ENCODE assay signal across 16 cellular contexts in genomic region chr19:10895920-10896319, GRCh38. TPM values are rescaled to one million over a fixed set of nuclear protein-coding genes. Genes with fewer than 3 reads are reported as not detected.
DNase-seq lines count a peak whose midpoint lies in the region; TF ChIP-seq lines count a peak whose summit lies in the region.
"Had no signal": no experiment of that assay in that cellular context is flagged by ENCODE, and none has a peak within 500 bp of the region (broad histone marks: within the 10 kb centered on the region; RNA-seq: fewer than 3 reads in every experiment).

No MANE protein-coding gene starts in this region.

- in situ Hi-C loops in KBM-7 (cut with MboI; ENCODE audit: low pct_unique_long_range_greater_than_20kb, low sequenced_read_pairs) = no loop called here

- peaks cover 13% of the 10 kb centered on the region for H3K4me1 Mint-ChIP-seq in activated CD4-positive, alpha-beta T cell treated with anti-CD3 and anti-CD28 coated beads, Interleukin-2, amount 10 ng/mL, durations not matched to agents 24 days and 14 days

- H3K9me3 ChIP-seq in skeletal muscle tissue (ENCODE audit: control insufficient read depth in 3 of 3, low read length in 3 of 3) = no peaks in the 10 kb centered on the region
- H3K9me3 ChIP-seq: esophagus squamous epithelium, tibial artery had no signal

- no peak for DNase-seq in activated CD4-positive, alpha-beta T cell treated with anti-CD3 and anti-CD28 coated beads, Interleukin-2, amount 10 ng/mL, durations not matched to agents 24 days and 14 days
- no peak for DNase-seq in activated CD4-positive, alpha-beta T cell treated with anti-CD3 and anti-CD28 coated beads for 48 hours
- DNase-seq in fibroblast of mammary gland (ENCODE audit: low read depth) (no peak), KBM-7 (no peak), midbrain (lab: John Stamatoyannopoulos, UW) (no peak)
- DNase-seq: activated B cell treated with CpG ODN at 0.5 μM for 24 hours; activated CD8-positive, alpha-beta memory T cell treated with anti-CD3 and anti-CD28 coated beads, Interleukin-2, amount 50 U/mL, for 48 hours; activated naive CD8-positive, alpha-beta T cell treated with anti-CD3 and anti-CD28 coated beads for 36 hours; COR-L47; esophagus squamous epithelium; MM.1S; OCI-M1; tibial artery had no signal

- H3K36me3 Mint-ChIP-seq in activated CD4-positive, alpha-beta T cell treated with anti-CD3 and anti-CD28 coated beads, Interleukin-2, amount 10 ng/mL, durations not matched to agents 24 days and 14 days (ENCODE audit: low read depth) = no peaks in the 10 kb centered on the region

- H3K9me3 Mint-ChIP-seq in activated CD4-positive, alpha-beta T cell treated with anti-CD3 and anti-CD28 coated beads, Interleukin-2, amount 10 ng/mL, durations not matched to agents 24 days and 14 days = no peaks in the 10 kb centered on the region
- H3K9me3 Mint-ChIP-seq: activated B cell treated with CpG ODN at 0.5 μM for 24 hours; activated naive CD8-positive, alpha-beta T cell treated with anti-CD3 and anti-CD28 coated beads for 36 hours; memory B cell had no signal

- peaks cover 77 to 92% (median 88%) of the 10 kb centered on the region in 3 donors for H3K4me1 ChIP-seq in skeletal muscle tissue (ENCODE audit: control insufficient read depth in 3 of 3, insufficient read depth in 3 of 3, low read length in 3 of 3)

- H3K9ac ChIP-seq in skeletal muscle tissue (ENCODE audit: low read depth in 1 of 3, low read length in 3 of 3) = peak overlapping the region; percentile 63 to 79 (median 74)
- H3K9ac ChIP-seq: parathyroid adenoma had no signal

- H3K36me3 ChIP-seq in skeletal muscle tissue (ENCODE audit: control insufficient read depth in 3 of 3, insufficient read depth in 3 of 3, low read length in 3 of 3) = no peaks in the 10 kb centered on the region
- H3K36me3 ChIP-seq: esophagus squamous epithelium, tibial artery had no signal

- peak overlapping the region; percentile 91 for H3K27ac ChIP-seq in skeletal muscle tissue (ENCODE audit: low read depth, low read length)
- H3K27ac ChIP-seq: esophagus squamous epithelium, parathyroid adenoma, tibial artery had no signal

- H3K27me3 Mint-ChIP-seq in activated CD4-positive, alpha-beta T cell treated with anti-CD3 and anti-CD28 coated beads, Interleukin-2, amount 10 ng/mL, durations not matched to agents 24 days and 14 days = no peaks in the 10 kb centered on the region
- H3K27me3 Mint-ChIP-seq: activated B cell treated with CpG ODN at 0.5 μM for 24 hours; activated naive CD8-positive, alpha-beta T cell treated with anti-CD3 and anti-CD28 coated beads for 36 hours; memory B cell had no signal

- H3K4me3 Mint-ChIP-seq in activated CD4-positive, alpha-beta T cell treated with anti-CD3 and anti-CD28 coated beads, Interleukin-2, amount 10 ng/mL, durations not matched to agents 24 days and 14 days = no peak overlapping the region
- H3K4me3 Mint-ChIP-seq: activated B cell treated with CpG ODN at 0.5 μM for 24 hours; activated naive CD8-positive, alpha-beta T cell treated with anti-CD3 and anti-CD28 coated beads for 36 hours; memory B cell had no signal

- H3K4me3 ChIP-seq in fibroblast of mammary gland (ENCODE audit: control insufficient read depth, low read depth, low read length) (no peak overlapping the region), skeletal muscle tissue (ENCODE audit: low read length in 3 of 3) (peak overlapping the region; percentile 25 to 35 (median 35))
- H3K4me3 ChIP-seq: esophagus squamous epithelium, tibial artery had no signal

- peak; percentile 8 for TF ChIP-seq CTCF in fibroblast of mammary gland (conservative IDR thresholded peaks at IDR 0.05; ENCODE audit: control insufficient read depth, insufficient read depth, low read depth, low read length)

- H3K27ac Mint-ChIP-seq in activated CD4-positive, alpha-beta T cell treated with anti-CD3 and anti-CD28 coated beads, Interleukin-2, amount 10 ng/mL, durations not matched to agents 24 days and 14 days = peak overlapping the region; percentile 27
- H3K27ac Mint-ChIP-seq: activated B cell treated with CpG ODN at 0.5 μM for 24 hours; activated naive CD8-positive, alpha-beta T cell treated with anti-CD3 and anti-CD28 coated beads for 36 hours; memory B cell had no signal

- H3K27me3 ChIP-seq in skeletal muscle tissue (ENCODE audit: control insufficient read depth in 3 of 3, insufficient read depth in 3 of 3, low read length in 3 of 3) = no peaks in the 10 kb centered on the region
- H3K27me3 ChIP-seq: esophagus squamous epithelium, tibial artery had no signal

- intact Hi-C loops in activated CD4-positive, alpha-beta T cell treated with anti-CD3 and anti-CD28 coated beads, Interleukin-2, amount 10 ng/mL, durations not matched to agents 24 days and 14 days (cut with micrococcal nuclease) = no loop called here

RNA-seq across cellular contexts. Expression of gene CARM1, which starts 24.6 kb away (rescaled TPM):
- total RNA-seq in activated CD4-positive, alpha-beta T cell treated with anti-CD3 and anti-CD28 coated beads, Interleukin-2, amount 10 ng/mL, durations not matched to agents 24 days and 14 days = 92.4 and 93.7 TPM in 2 replicates
- total RNA-seq in skeletal muscle tissue = 19.8 TPM

RNA-seq across cellular contexts. Expression of gene YIPF2, which starts 32.5 kb away (rescaled TPM):
- total RNA-seq in activated CD4-positive, alpha-beta T cell treated with anti-CD3 and anti-CD28 coated beads, Interleukin-2, amount 10 ng/mL, durations not matched to agents 24 days and 14 days = 21.7 and 23.2 TPM in 2 replicates
- 30.3 TPM for total RNA-seq in skeletal muscle tissue

RNA-seq across cellular contexts. Expression of gene TIMM29, which starts 32.7 kb away (rescaled TPM):
- total RNA-seq in activated CD4-positive, alpha-beta T cell treated with anti-CD3 and anti-CD28 coated beads, Interleukin-2, amount 10 ng/mL, durations not matched to agents 24 days and 14 days = 18.4 and 19.8 TPM in 2 replicates
- 25.6 TPM for total RNA-seq in skeletal muscle tissue

RNA-seq across cellular contexts. Expression of gene C19orf38, which starts 47.7 kb away (rescaled TPM):
- total RNA-seq in activated CD4-positive, alpha-beta T cell treated with anti-CD3 and anti-CD28 coated beads, Interleukin-2, amount 10 ng/mL, durations not matched to agents 24 days and 14 days = 2.7 and 3.6 TPM in 2 replicates
- 4.2 TPM for total RNA-seq in skeletal muscle tissue

RNA-seq across cellular contexts. Expression of gene TMED1, which starts 59.9 kb away (rescaled TPM):
- 17.6 and 22.4 TPM in 2 replicates for total RNA-seq in activated CD4-positive, alpha-beta T cell treated with anti-CD3 and anti-CD28 coated beads, Interleukin-2, amount 10 ng/mL, durations not matched to agents 24 days and 14 days
- 39.7 TPM for total RNA-seq in skeletal muscle tissue
